Comparison of ENCODE assay signal across 9 cellular contexts in the genomic region with DNA sequence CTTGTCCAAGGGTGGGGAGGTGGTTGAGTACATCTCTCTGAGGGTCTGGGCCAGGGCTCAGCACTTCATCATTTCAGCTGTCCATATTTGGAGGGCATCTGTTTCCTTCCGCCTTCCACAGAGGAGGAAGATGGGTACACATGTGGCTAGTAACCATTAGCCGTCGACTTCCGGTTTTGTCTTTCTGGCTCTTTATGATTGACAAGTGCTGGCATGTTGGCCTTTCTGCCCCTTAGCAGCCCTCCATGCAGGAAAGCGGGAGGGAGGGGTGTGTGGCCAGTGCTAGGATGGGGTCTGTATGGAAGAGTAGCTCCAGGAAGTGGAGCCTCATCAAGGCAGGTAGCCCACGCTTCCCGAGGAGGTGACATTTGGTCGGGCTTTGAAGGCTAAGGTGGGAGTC.
DNase-seq lines count a peak whose midpoint lies in the region; ATAC-seq and TF ChIP-seq lines count a peak whose summit lies in the region.
"Had no signal": no experiment of that assay in that cellular context is flagged by ENCODE, and none has a peak within 500 bp of the region (broad histone marks: within the 10 kb centered on the region; RNA-seq: fewer than 3 reads in every experiment).

No MANE protein-coding gene starts in this region.

- no peaks in the 10 kb centered on the region for H3K27me3 Mint-ChIP-seq in nephron progenitor cell (ENCODE audit: low read depth, poor library complexity)

- peaks cover 8% of the 10 kb centered on the region for H3K36me3 Mint-ChIP-seq in nephron progenitor cell (ENCODE audit: low read depth)

- H3K27ac ChIP-seq in KOPT-K1 (ENCODE audit: low read depth, low read length, poor library complexity, severe bottlenecking) = peak overlapping the region; percentile 94
- H3K27ac ChIP-seq: KMS-11 had no signal

- H3K9me3 Mint-ChIP-seq in nephron progenitor cell = no peaks in the 10 kb centered on the region

- no peaks in the 10 kb centered on the region; the same call in 1 of the 2 replicates for H3K36me3 ChIP-seq in KOPT-K1 (ENCODE audit: insufficient read depth, low read length)

- peak overlapping the region; percentile 98 for H3K27ac Mint-ChIP-seq in nephron progenitor cell

- H3K9me3 ChIP-seq in KOPT-K1 (ENCODE audit: insufficient read depth, low read length, poor library complexity, severe bottlenecking) = no peaks in the 10 kb centered on the region

- peak overlapping the region; percentile 65 for H3K4me3 Mint-ChIP-seq in nephron progenitor cell

- TF ChIP-seq CTCF in GM13976 (IDR thresholded peaks at IDR 0.05; ENCODE audit: borderline replicate concordance, control extremely low read depth, extremely low read depth, insufficient read depth, missing control alignments) (no peak), nephron progenitor cell (IDR thresholded peaks at IDR 0.05) (no peak)

- ATAC-seq in GM18517 (IDR thresholded peaks at IDR 0.05; ENCODE audit: unreplicated experiment) (no peak), GM19035 (IDR thresholded peaks at IDR 0.05; ENCODE audit: unreplicated experiment) (no peak)

- DNase-seq in GM13976 (ENCODE audit: low spot score) (peak; percentile 77), nephron progenitor cell (no peak), NCI-H1436 (lab: John Stamatoyannopoulos, UW) (no peak), ecto neural progenitor cell (ENCODE audit: low spot score) (no peak)
- DNase-seq in activated gamma-delta T cell treated with anti-CD3 and anti-CD28 coated beads, Interleukin-2, amount 50 U/mL, for 16 hours (ENCODE audit: low read depth) = peak; percentile 24

- in situ Hi-C loops in GM13976 (cut with MboI; ENCODE audit: low sequenced_read_pairs, unreplicated experiment) = no loop called here

- peaks cover 73% of the 10 kb centered on the region for H3K4me1 Mint-ChIP-seq in nephron progenitor cell

Comparison
In these comparisons a context has a peak if more than half of its experiments do, and no peak if none do; other contexts are left out.
1. DNase-seq: peak in GM13976 (single experiment) and activated gamma-delta T cell treated with anti-CD3 and anti-CD28 coated beads, Interleukin-2, amount 50 U/mL, for 16 hours (single experiment); none in nephron progenitor cell (single experiment), NCI-H1436 (single experiment) and ecto neural progenitor cell (single experiment).